Comparison of ENCODE assay signal across 8 cellular contexts in the genomic region with DNA sequence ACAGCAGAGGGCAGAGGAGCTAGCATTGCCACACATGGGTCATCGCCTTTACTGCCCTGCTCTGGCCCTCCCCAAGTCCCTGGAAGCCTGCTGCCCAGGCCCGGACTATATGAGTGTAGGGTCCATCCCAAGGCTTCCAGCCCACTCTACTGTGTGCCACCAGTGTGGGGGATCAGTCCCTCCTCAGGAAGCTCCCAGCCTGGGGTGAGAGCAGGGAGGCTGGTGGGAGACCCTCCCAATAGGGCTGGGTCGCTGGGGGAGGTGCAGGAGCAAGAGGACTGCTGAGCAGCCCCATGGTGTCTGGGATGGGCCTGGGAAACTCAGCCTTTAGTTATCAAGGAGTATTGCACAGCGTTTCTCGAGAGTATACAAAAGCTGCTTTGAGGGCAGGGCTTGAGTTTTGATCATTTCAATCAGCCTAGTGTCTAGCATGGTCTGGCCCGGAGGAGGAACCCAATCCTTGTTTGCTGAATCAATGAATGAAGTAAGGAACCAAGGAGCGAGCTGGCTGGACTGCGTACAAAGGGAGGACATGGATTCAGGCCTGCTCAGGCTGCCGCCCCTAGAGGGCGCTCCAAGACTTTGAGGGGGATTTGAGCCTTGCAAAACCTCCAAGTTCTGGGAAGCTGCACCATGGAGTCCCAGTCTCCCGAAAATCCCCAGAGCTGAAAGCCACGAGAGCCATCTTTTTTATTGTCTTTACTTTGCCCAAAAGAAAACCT.
DNase-seq lines count a peak whose midpoint lies in the region; ATAC-seq and TF ChIP-seq lines count a peak whose summit lies in the region.

No MANE protein-coding gene starts in this region.

- POLR2A ChIA-PET in T-cell (lab: Charles Lee), result no interaction called here

- H3K9me3 Mint-ChIP-seq in activated T-helper 1 cell treated with anti-CD3 and anti-CD28 coated beads, Interleukin-12 subunit alpha, Interleukin-12 subunit beta, Interleukin-2, Interleukin-4 antibody, amounts not matched to agents 30 ng/mL and 10 ng/mL and 1 ng/mL, durations not matched to agents 14 hours and 24 hours and 36 hours, result no peaks in the 10 kb centered on the region
- H3K9me3 Mint-ChIP-seq in T-cell, result no peaks in the 10 kb centered on the region

- no peaks in the 10 kb centered on the region for H3K27me3 Mint-ChIP-seq in activated T-helper 1 cell treated with anti-CD3 and anti-CD28 coated beads, Interleukin-12 subunit alpha, Interleukin-12 subunit beta, Interleukin-2, Interleukin-4 antibody, amounts not matched to agents 30 ng/mL and 10 ng/mL and 1 ng/mL, durations not matched to agents 14 hours and 24 hours and 36 hours (ENCODE audit: insufficient read depth)
- no peaks in the 10 kb centered on the region for H3K27me3 Mint-ChIP-seq in T-cell

- ATAC-seq in T-cell (replicated peaks in 1 of 4) (peak in 1 of 4 experiments; percentile 44), GM19463 (IDR thresholded peaks at IDR 0.05; ENCODE audit: unreplicated experiment) (no peak)

- peak overlapping the region; percentile 81 for H3K9ac ChIP-seq in smooth muscle cell (ENCODE audit: low read depth)

- H3K36me3 ChIP-seq in breast epithelium, result no peaks in the 10 kb centered on the region
- peaks cover 6% of the 10 kb centered on the region for H3K36me3 ChIP-seq in smooth muscle cell (ENCODE audit: low read depth)

- H3K27me3 ChIP-seq in breast epithelium (no peaks in the 10 kb centered on the region), smooth muscle cell (ENCODE audit: low read depth) (no peaks in the 10 kb centered on the region)

- H3K4me3 Mint-ChIP-seq in activated T-helper 1 cell treated with anti-CD3 and anti-CD28 coated beads, Interleukin-12 subunit alpha, Interleukin-12 subunit beta, Interleukin-2, Interleukin-4 antibody, amounts not matched to agents 30 ng/mL and 10 ng/mL and 1 ng/mL, durations not matched to agents 14 hours and 24 hours and 36 hours, result no peak overlapping the region
- H3K4me3 Mint-ChIP-seq in T-cell, result no peak overlapping the region

- TF ChIP-seq POLR2A in breast epithelium (IDR thresholded peaks at IDR 0.05), result no peak

- no peak overlapping the region for H3K4me3 ChIP-seq in breast epithelium
- H3K4me3 ChIP-seq in smooth muscle cell, result no peak overlapping the region

- CTCF ChIA-PET in T-cell (lab: Charles Lee), result interaction anchor here (0.6 to 1.6 kb wide), 11 partner anchors 9 to 607 kb away, joined by 3 to 8 read pairs (median 3); no protein-coding TSS in a partner anchor

- no peak overlapping the region for H3K27ac Mint-ChIP-seq in activated T-helper 1 cell treated with anti-CD3 and anti-CD28 coated beads, Interleukin-12 subunit alpha, Interleukin-12 subunit beta, Interleukin-2, Interleukin-4 antibody, amounts not matched to agents 30 ng/mL and 10 ng/mL and 1 ng/mL, durations not matched to agents 14 hours and 24 hours and 36 hours
- H3K27ac Mint-ChIP-seq in T-cell, result no peak overlapping the region

- DNase-seq in activated T-helper 1 cell treated with Interleukin-2 at 50 U/mL for 16 hours (ENCODE audit: low read depth) (peak; percentile 16), NCI-H1694 (lab: John Stamatoyannopoulos, UW) (peak; percentile 83), T-cell (peak in 25 of 34 experiments; percentile 5 to 49 (median 31)), breast epithelium (ENCODE audit: low spot score in 2 of 2) (peak; percentile 58 to 71), iPS-NIHi7 (ENCODE audit: extremely low spot score) (peak; percentile 94), smooth muscle cell (lab: John Stamatoyannopoulos, UW; ENCODE audit: unreplicated experiment) (peak; percentile 74)
- DNase-seq in activated T-helper 1 cell treated with anti-CD3 and anti-CD28 coated beads, Interleukin-12 subunit alpha, Interleukin-12 subunit beta, Interleukin-2, Interleukin-4 antibody, amounts not matched to agents 30 ng/mL and 10 ng/mL and 1 ng/mL, durations not matched to agents 14 hours and 24 hours and 36 hours (ENCODE audit: low spot score), result no peak

- H3F3A ChIP-seq in smooth muscle cell (ENCODE audit: low read depth), result peaks cover 40% of the 10 kb centered on the region

- H4K20me1 ChIP-seq in smooth muscle cell (ENCODE audit: low read depth), result no peaks in the 10 kb centered on the region

- H3K27ac ChIP-seq in breast epithelium (peak overlapping the region; percentile 54 to 87), smooth muscle cell (ENCODE audit: low read depth) (peak overlapping the region; percentile 99)

- 22% methylated on average over 12 of the region's 12 CpGs for WGBS in smooth muscle cell (ENCODE audit: low lambda C conversion rate)

- TF ChIP-seq CTCF in breast epithelium (IDR thresholded peaks at IDR 0.05) (peak; percentile 5 to 74 (median 58)), smooth muscle cell (IDR thresholded peaks at IDR 0.05; ENCODE audit: borderline replicate concordance, insufficient read depth, poor library complexity, severe bottlenecking) (peak; percentile 93)

- intact Hi-C loops in activated T-helper 1 cell treated with anti-CD3 and anti-CD28 coated beads, Interleukin-12 subunit alpha, Interleukin-12 subunit beta, Interleukin-2, Interleukin-4 antibody, amounts not matched to agents 30 ng/mL and 10 ng/mL and 1 ng/mL, durations not matched to agents 14 hours and 24 hours and 36 hours (cut with micrococcal nuclease), result no loop called here
- intact Hi-C loops in breast epithelium (cut with DNase I; ENCODE audit: low total_unique reads), result no loop called here

- peaks cover 18% of the 10 kb centered on the region for H3K4me1 Mint-ChIP-seq in activated T-helper 1 cell treated with anti-CD3 and anti-CD28 coated beads, Interleukin-12 subunit alpha, Interleukin-12 subunit beta, Interleukin-2, Interleukin-4 antibody, amounts not matched to agents 30 ng/mL and 10 ng/mL and 1 ng/mL, durations not matched to agents 14 hours and 24 hours and 36 hours (ENCODE audit: low read depth)
- peaks cover 10 to 25% (median 12%) of the 10 kb centered on the region in 3 donors for H3K4me1 Mint-ChIP-seq in T-cell

- peaks cover under 1% of the 10 kb centered on the region for H3K79me2 ChIP-seq in smooth muscle cell (ENCODE audit: low read depth)

- H2AFZ ChIP-seq in smooth muscle cell (ENCODE audit: low read depth), result no peak overlapping the region

- H3K4me1 ChIP-seq in breast epithelium, result no peaks in the 10 kb centered on the region
- peaks cover 21% of the 10 kb centered on the region for H3K4me1 ChIP-seq in smooth muscle cell (ENCODE audit: low read depth)

- peak overlapping the region; percentile 38 for H3K4me2 ChIP-seq in smooth muscle cell

- H3K36me3 Mint-ChIP-seq in activated T-helper 1 cell treated with anti-CD3 and anti-CD28 coated beads, Interleukin-12 subunit alpha, Interleukin-12 subunit beta, Interleukin-2, Interleukin-4 antibody, amounts not matched to agents 30 ng/mL and 10 ng/mL and 1 ng/mL, durations not matched to agents 14 hours and 24 hours and 36 hours (ENCODE audit: low read depth), result no peaks in the 10 kb centered on the region
- peaks cover 3% of the 10 kb centered on the region for H3K36me3 Mint-ChIP-seq in T-cell

- no peaks in the 10 kb centered on the region for H3K9me3 ChIP-seq in breast epithelium
- no peaks in the 10 kb centered on the region for H3K9me3 ChIP-seq in smooth muscle cell (replicated peaks; ENCODE audit: low read depth)
